Comparison of ENCODE assay signal across 25 cellular contexts in the genomic region with DNA sequence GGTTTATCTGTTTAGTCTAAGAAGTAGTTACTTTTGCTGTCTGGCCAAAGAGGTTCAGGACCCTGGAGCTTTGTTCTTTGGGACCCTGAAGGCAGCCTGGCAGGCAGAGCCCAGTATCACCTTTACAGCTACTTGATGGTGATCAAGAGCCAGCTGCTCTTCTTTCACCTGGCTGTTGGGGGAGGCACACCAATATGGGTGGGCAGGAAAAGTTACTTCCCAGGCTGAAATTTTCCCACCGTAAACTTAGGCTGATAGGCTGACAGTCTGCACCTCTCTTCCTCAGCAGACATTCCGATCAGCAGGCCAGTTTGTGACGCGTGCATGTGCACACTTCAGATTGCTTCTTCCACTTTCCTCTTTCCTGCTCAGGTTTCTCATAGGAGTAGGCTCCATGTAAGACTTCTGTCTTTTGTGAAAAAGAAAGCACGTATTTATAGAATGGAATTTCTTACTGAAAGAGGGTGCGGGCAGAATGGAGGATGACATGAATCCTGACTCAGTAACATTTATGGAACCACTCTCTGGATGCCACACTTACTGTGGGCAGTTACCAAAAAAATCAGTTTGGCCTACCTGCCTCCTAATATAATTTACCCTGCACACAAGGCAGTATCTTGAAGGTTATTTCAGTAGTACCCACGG.
DNase-seq lines count a peak whose midpoint lies in the region; ATAC-seq, FAIRE-seq and TF ChIP-seq lines count a peak whose summit lies in the region.
"Had no signal": no experiment of that assay in that cellular context is flagged by ENCODE, and none has a peak within 500 bp of the region (broad histone marks: within the 10 kb centered on the region; RNA-seq: fewer than 3 reads in every experiment).

No MANE protein-coding gene starts in this region.

- no peaks in the 10 kb centered on the region for H3K36me3 ChIP-seq in HepG2 (replicated peaks in 1 of 2; ENCODE audit: control insufficient read depth in 1 of 2, insufficient read depth in 2 of 2, low read length in 2 of 2)
- no peaks in the 10 kb centered on the region for H3K36me3 ChIP-seq in right lobe of liver
- H3K36me3 ChIP-seq in osteoblast (ENCODE audit: insufficient read depth, low read length): no peaks in the 10 kb centered on the region
- no peaks in the 10 kb centered on the region for H3K36me3 ChIP-seq in aorta (ENCODE audit: control insufficient read depth in 1 of 2, insufficient read depth in 2 of 2, low read length in 1 of 2)
- H3K36me3 ChIP-seq: BLaER1, colonic mucosa, HAP-1, left lung, neutrophil had no signal

- TF ChIP-seq CTCF in HepG2 (CRISPR knock-in tag; IDR thresholded peaks at IDR 0.05) (no peak), right lobe of liver (IDR thresholded peaks at IDR 0.05) (no peak), osteoblast (IDR thresholded peaks at IDR 0.05; ENCODE audit: extremely low read depth, low read depth, low read length) (no peak)

- in situ Hi-C loops in HepG2 (cut with HindIII; ENCODE audit: extremely low pct_ligation_motif_present, low pct_unique_long_range_greater_than_20kb): loop anchor here (10.0 kb wide), 1 partner anchor 87 kb away; no protein-coding TSS in a partner anchor

- peaks cover 5% of the 10 kb centered on the region for H3K4me1 Mint-ChIP-seq in T-helper 2 cell treated with Interferon-gamma antibody and Interleukin-4, amounts not matched to agents 5 μg/mL and 100 μg/mL, for 36 hours (ENCODE audit: low read depth)

- no peaks in the 10 kb centered on the region for H3K9me3 Mint-ChIP-seq in T-helper 2 cell treated with Interferon-gamma antibody and Interleukin-4, amounts not matched to agents 5 μg/mL and 100 μg/mL, for 36 hours
- H3K9me3 Mint-ChIP-seq: activated naive CD4-positive, alpha-beta T cell treated with anti-CD3 and anti-CD28 coated beads, Interleukin-2, amount 50 U/mL, for 24 hours; activated T-helper 1 cell treated with anti-CD3 and anti-CD28 coated beads, Interleukin-12 subunit alpha, Interleukin-12 subunit beta, Interleukin-2, Interleukin-4 antibody, amounts not matched to agents 30 ng/mL and 10 ng/mL and 1 ng/mL, durations not matched to agents 14 hours and 24 hours and 36 hours had no signal

- H3K36me3 Mint-ChIP-seq in T-helper 2 cell treated with Interferon-gamma antibody and Interleukin-4, amounts not matched to agents 5 μg/mL and 100 μg/mL, for 36 hours (ENCODE audit: low read depth): no peaks in the 10 kb centered on the region
- H3K36me3 Mint-ChIP-seq: activated naive CD4-positive, alpha-beta T cell treated with anti-CD3 and anti-CD28 coated beads, Interleukin-2, amount 50 U/mL, for 24 hours had no signal

- BruUV-seq in HepG2 (replicated peaks; lab: Mats Ljungman, UMichigan): no TSS peak

- H2AFZ ChIP-seq in HepG2 (ENCODE audit: low read length): no peak overlapping the region
- H2AFZ ChIP-seq in osteoblast (ENCODE audit: low read length): no peak overlapping the region

- TF ChIP-seq EP300 in HepG2 (IDR thresholded peaks at IDR 0.05; ENCODE audit: low read depth in 2 of 2, low read length in 2 of 2) (no peak), HepG2 (CRISPR knock-in tag; IDR thresholded peaks at IDR 0.05; ENCODE audit: borderline replicate concordance) (no peak)

- intact Hi-C loops in HepG2 (cut with micrococcal nuclease; ENCODE audit: unreplicated experiment) (no loop called here), right lobe of liver (cut with DNase I) (no loop called here), left ventricle myocardium superior (cut with micrococcal nuclease) (no loop called here), aorta (cut with DNase I) (loop anchor here in 1 of 2 donors (2.0 to 5.0 kb wide), 3 partner anchors 67 to 143 kb away; no protein-coding TSS in a partner anchor)

- H4K20me1 ChIP-seq in HepG2 (ENCODE audit: insufficient read depth, low read length): no peaks in the 10 kb centered on the region
- H4K20me1 ChIP-seq in osteoblast (ENCODE audit: insufficient read depth, low read length): no peaks in the 10 kb centered on the region
- H4K20me1 ChIP-seq: BLaER1 had no signal

- no peak overlapping the region for H3K9ac ChIP-seq in HepG2 (ENCODE audit: insufficient read depth, low read depth, low read length)
- H3K9ac ChIP-seq: BLaER1 had no signal

- DNase-seq in HepG2 (ENCODE audit: low spot score) (no peak), right lobe of liver (no peak), left ventricle myocardium superior (no peak), osteoblast (ENCODE audit: insufficient read length, low spot score, missing footprints) (no peak), aorta (no peak), NCI-H2171 treated with DMSO at 0.1 percent for 48 hours (lab: John Stamatoyannopoulos, UW) (no peak)
- DNase-seq in T-helper 2 cell treated with Interferon-gamma antibody and Interleukin-4, amounts not matched to agents 5 μg/mL and 100 μg/mL, for 36 hours (ENCODE audit: low spot score): no peak
- DNase-seq: activated CD4-positive, alpha-beta T cell treated with anti-CD3 and anti-CD28 coated beads for 36 hours; Calu3; KG1; left lung; MV-4-11; NCI-H1930; NCI-H510A treated with DMSO at 0.1 percent for 48 hours; stimulated activated CD4-positive, alpha-beta T cell treated with anti-CD3 and anti-CD28 coated beads, Interleukin-15, amount 100 ng/mL, for 24 hours had no signal

- no peak overlapping the region for H3K4me3 Mint-ChIP-seq in T-helper 2 cell treated with Interferon-gamma antibody and Interleukin-4, amounts not matched to agents 5 μg/mL and 100 μg/mL, for 36 hours
- H3K4me3 Mint-ChIP-seq: activated CD4-positive, alpha-beta T cell treated with anti-CD3 and anti-CD28 coated beads for 36 hours; activated naive CD4-positive, alpha-beta T cell treated with anti-CD3 and anti-CD28 coated beads, Interleukin-2, amount 50 U/mL, for 24 hours; activated T-helper 1 cell treated with anti-CD3 and anti-CD28 coated beads, Interleukin-12 subunit alpha, Interleukin-12 subunit beta, Interleukin-2, Interleukin-4 antibody, amounts not matched to agents 30 ng/mL and 10 ng/mL and 1 ng/mL, durations not matched to agents 14 hours and 24 hours and 36 hours had no signal

- CTCF ChIA-PET in HepG2 (lab: Yijun Ruan, JAX; ENCODE audit: low intra/inter-chr PET ratio, low total read pairs): no interaction called here

- peaks cover 6% of the 10 kb centered on the region for H3K27me3 Mint-ChIP-seq in T-helper 2 cell treated with Interferon-gamma antibody and Interleukin-4, amounts not matched to agents 5 μg/mL and 100 μg/mL, for 36 hours (ENCODE audit: low read depth)
- H3K27me3 Mint-ChIP-seq: activated CD4-positive, alpha-beta T cell treated with anti-CD3 and anti-CD28 coated beads for 36 hours; activated naive CD4-positive, alpha-beta T cell treated with anti-CD3 and anti-CD28 coated beads, Interleukin-2, amount 50 U/mL, for 24 hours had no signal

- no peak for ATAC-seq in HepG2
- ATAC-seq in right lobe of liver: no peak
- ATAC-seq in left ventricle myocardium superior: peak; percentile 7
- ATAC-seq in aorta (ENCODE audit: low FRiP score): no peak
- ATAC-seq in GM21737 (IDR thresholded peaks at IDR 0.05; ENCODE audit: unreplicated experiment): no peak
- ATAC-seq: activated CD4-positive, alpha-beta T cell treated with anti-CD3 and anti-CD28 coated beads for 36 hours; left lung had no signal

- H3K4me3 ChIP-seq in HepG2 (replicated peaks in 1 of 3; ENCODE audit: insufficient read depth in 1 of 3, low read depth in 2 of 3, low read length in 3 of 3): no peak overlapping the region
- H3K4me3 ChIP-seq in right lobe of liver: no peak overlapping the region
- H3K4me3 ChIP-seq in osteoblast (ENCODE audit: insufficient read depth, low read length): no peak overlapping the region
- no peak overlapping the region for H3K4me3 ChIP-seq in aorta (ENCODE audit: low read length in 2 of 2)
- H3K4me3 ChIP-seq: BLaER1, colonic mucosa, HAP-1, left lung had no signal

- no peak overlapping the region for H3K27ac Mint-ChIP-seq in T-helper 2 cell treated with Interferon-gamma antibody and Interleukin-4, amounts not matched to agents 5 μg/mL and 100 μg/mL, for 36 hours
- H3K27ac Mint-ChIP-seq: activated CD4-positive, alpha-beta T cell treated with anti-CD3 and anti-CD28 coated beads for 36 hours; activated naive CD4-positive, alpha-beta T cell treated with anti-CD3 and anti-CD28 coated beads, Interleukin-2, amount 50 U/mL, for 24 hours; activated T-helper 1 cell treated with anti-CD3 and anti-CD28 coated beads, Interleukin-12 subunit alpha, Interleukin-12 subunit beta, Interleukin-2, Interleukin-4 antibody, amounts not matched to agents 30 ng/mL and 10 ng/mL and 1 ng/mL, durations not matched to agents 14 hours and 24 hours and 36 hours had no signal

- WGBS in HepG2 (ENCODE audit: low lambda C conversion rate): 96% methylated on average over 7 of the region's 7 CpGs
- 74% methylated on average over 7 of the region's 7 CpGs for WGBS in right lobe of liver (ENCODE audit: insufficient coverage, low coverage, low lambda C conversion rate, missing lambda C conversion rate)
- WGBS in aorta, 2 donors: 20 to 24% methylated on average over 7 of the region's 7 CpGs

- no peak overlapping the region for H3K27ac ChIP-seq in HepG2 (ENCODE audit: extremely low read length, insufficient read depth, low read length)
- no peak overlapping the region for H3K27ac ChIP-seq in right lobe of liver
- H3K27ac ChIP-seq in osteoblast (ENCODE audit: low read depth, low read length): peak overlapping the region; percentile 82
- peak overlapping the region; percentile 94 to 95 for H3K27ac ChIP-seq in aorta (ENCODE audit: low read depth in 1 of 2, low read length in 2 of 2)
- H3K27ac ChIP-seq: BLaER1, colonic mucosa, left lung, neutrophil, RWPE1 had no signal

- H3K4me1 ChIP-seq in HepG2 (ENCODE audit: insufficient read depth, low read length) (peaks cover 46% of the 10 kb centered on the region), right lobe of liver (peaks cover 0 to 18% (median under 1%) of the 10 kb centered on the region in 4 donors), osteoblast (ENCODE audit: insufficient read depth, low read length) (peaks cover 27% of the 10 kb centered on the region), aorta (ENCODE audit: control insufficient read depth in 1 of 2, insufficient read depth in 2 of 2, low read length in 2 of 2) (peaks cover 2 to 18% of the 10 kb centered on the region in 2 donors)
- H3K4me1 ChIP-seq: colonic mucosa, HAP-1 had no signal

- H3K9me3 ChIP-seq in HepG2 (ENCODE audit: low read length) (no peaks in the 10 kb centered on the region), right lobe of liver (no peaks in the 10 kb centered on the region), osteoblast (ENCODE audit: low read depth, low read length) (no peaks in the 10 kb centered on the region), aorta (ENCODE audit: control insufficient read depth, low read length) (no peaks in the 10 kb centered on the region)
- H3K9me3 ChIP-seq: BLaER1, colonic mucosa, HAP-1, left lung, neutrophil had no signal

- H3K4me2 ChIP-seq in HepG2 (ENCODE audit: low read depth, low read length): no peak overlapping the region
- no peak overlapping the region for H3K4me2 ChIP-seq in osteoblast (ENCODE audit: insufficient read depth, low read length)
- H3K4me2 ChIP-seq: BLaER1 had no signal

- H3K79me2 ChIP-seq in HepG2 (ENCODE audit: insufficient read depth, low read length): no peaks in the 10 kb centered on the region
- H3K79me2 ChIP-seq in osteoblast (ENCODE audit: insufficient read depth, low read length): no peaks in the 10 kb centered on the region

- no peaks in the 10 kb centered on the region for H3K27me3 ChIP-seq in HepG2 (ENCODE audit: control insufficient read depth in 1 of 2, insufficient read depth in 2 of 2, low read length in 2 of 2)
- H3K27me3 ChIP-seq in right lobe of liver: no peaks in the 10 kb centered on the region
- no peaks in the 10 kb centered on the region for H3K27me3 ChIP-seq in osteoblast (ENCODE audit: insufficient read depth, low read length)
- no peaks in the 10 kb centered on the region for H3K27me3 ChIP-seq in aorta (ENCODE audit: control insufficient read depth in 1 of 2, insufficient read depth in 2 of 2, low read length in 1 of 2)
- H3K27me3 ChIP-seq: BLaER1, colonic mucosa, left lung, neutrophil had no signal

- TF ChIP-seq POLR2A in HepG2 (IDR thresholded peaks at IDR 0.05; ENCODE audit: insufficient read depth in 1 of 2, low read depth in 2 of 2, low read length in 2 of 2): no peak
- no peak for TF ChIP-seq POLR2A in right lobe of liver (IDR thresholded peaks at IDR 0.05)

- FAIRE-seq in HepG2 (lab: Jason Lieb, UNC): no peak
- FAIRE-seq: endometrium, TTC549 had no signal

- no peak for TF ChIP-seq RAD21 in HepG2 (CRISPR knock-in tag; IDR thresholded peaks at IDR 0.05)

- POLR2A ChIA-PET in HepG2 (lab: Yijun Ruan, JAX): interaction anchor here (3.0 kb wide), 1 partner anchor 91 kb away, joined by 10 read pairs; no protein-coding TSS in a partner anchor

Comparison
In these comparisons a context has a peak if more than half of its experiments do, and no peak if none do; other contexts are left out.
1. H3K27ac ChIP-seq: peak in osteoblast (single experiment) and aorta (2 of 2); none in HepG2 (single experiment) and right lobe of liver (0 of 3).